ENCODE assay signal across 1 cellular context in the genomic region with DNA sequence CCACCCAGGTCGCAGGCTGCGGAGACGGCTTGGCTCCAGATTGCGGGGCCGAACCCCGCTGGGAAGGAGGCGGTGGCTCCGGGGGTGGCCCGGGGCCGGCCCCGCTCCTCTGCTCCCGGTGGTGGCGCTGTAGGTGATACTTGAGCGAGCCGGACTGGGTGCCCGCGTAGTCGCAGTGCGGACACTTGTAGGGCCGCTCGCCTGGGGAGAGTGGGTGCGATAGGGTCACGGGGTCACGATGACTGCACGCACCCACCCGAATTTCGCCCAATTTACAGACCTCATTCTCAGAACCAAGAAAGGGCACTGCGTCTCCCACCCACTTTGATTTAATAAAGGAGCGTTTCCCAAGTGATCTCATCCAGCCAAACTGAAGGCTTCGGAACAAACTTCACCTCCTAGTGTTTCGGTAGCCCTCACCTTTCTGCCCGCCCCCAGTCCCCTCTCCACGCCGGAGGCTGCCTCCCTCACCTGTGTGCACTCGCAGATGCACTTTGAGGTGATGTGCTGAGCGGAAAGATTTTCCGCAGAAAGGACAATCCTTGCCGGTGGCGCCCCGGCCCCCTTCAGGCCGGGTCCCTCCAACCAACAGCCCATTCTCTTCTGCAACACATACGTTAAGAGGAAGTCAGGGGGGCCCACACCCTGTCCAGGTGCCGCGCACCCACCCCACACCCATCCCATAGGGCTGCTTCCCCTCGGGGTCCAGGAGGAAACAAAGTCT.
TF ChIP-seq lines count a peak whose summit lies in the region.

No MANE protein-coding gene starts in this region.

TF ChIP-seq in H1, 55 proteins besides CTCF, POLR2A, EP300 and RAD21:
- TF ChIP-seq POLR2AphosphoS5 (IDR thresholded peaks at IDR 0.05; ENCODE audit: low read depth, low read length) (peak; percentile 65), TAF1 (IDR thresholded peaks at IDR 0.05; ENCODE audit: low read depth, low read length) (no peak), SAP30 (IDR thresholded peaks at IDR 0.05; ENCODE audit: insufficient read depth, insufficient replicate concordance, low read length) (no peak)
